In the genomic region with DNA sequence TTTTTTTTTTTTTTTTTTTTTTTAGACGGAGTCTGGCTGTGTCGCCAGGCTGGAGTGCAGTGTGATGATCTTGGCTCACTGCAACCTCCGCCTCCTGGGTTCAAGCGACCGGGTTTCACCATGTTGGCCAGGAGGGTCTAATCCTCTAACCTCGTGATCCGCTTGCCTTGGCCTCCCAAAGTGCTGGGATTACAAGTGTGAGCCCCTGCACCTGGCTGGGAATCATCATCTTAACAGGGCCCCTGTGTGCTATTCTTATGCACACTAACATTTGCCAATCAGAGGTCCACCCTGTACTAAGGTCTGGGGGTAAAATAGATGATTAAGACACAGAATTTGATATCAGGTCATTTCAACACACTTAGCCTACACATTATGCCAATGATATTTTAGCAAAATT, we compare ENCODE assay signal across 33 cellular contexts.
"Had no signal": no experiment of that assay in that cellular context is flagged by ENCODE, and none has a peak within 500 bp of the region (broad histone marks: within the 10 kb centered on the region; RNA-seq: fewer than 3 reads in every experiment).

No MANE protein-coding gene starts in this region.

- H3K4me3 ChIP-seq: ascending aorta, breast epithelium, cardiac muscle cell, colonic mucosa, dorsolateral prefrontal cortex, esophagus muscularis mucosa, gastrocnemius medialis had no signal

- H3K27ac ChIP-seq: ascending aorta, breast epithelium, cardiac muscle cell, colonic mucosa, dorsolateral prefrontal cortex, esophagus muscularis mucosa, foreskin keratinocyte, gastrocnemius medialis had no signal

- H3K27me3 ChIP-seq: ascending aorta, breast epithelium, cardiac muscle cell, colonic mucosa, dorsolateral prefrontal cortex, esophagus muscularis mucosa, foreskin keratinocyte, gastrocnemius medialis had no signal

- H3K36me3 ChIP-seq: ascending aorta, breast epithelium, cardiac muscle cell, colonic mucosa, esophagus muscularis mucosa, gastrocnemius medialis had no signal

- H3K27me3 Mint-ChIP-seq: activated CD4-positive, alpha-beta memory T cell treated with anti-CD3 and anti-CD28 coated beads, Interleukin-2, amount 10 ng/mL, durations not matched to agents 7 days and 5 days; activated CD4-positive, alpha-beta T cell treated with anti-CD3 and anti-CD28 coated beads, Interleukin-2, amount 10 ng/mL, durations not matched to agents 7 days and 5 days; activated naive CD4-positive, alpha-beta T cell treated with anti-CD3 and anti-CD28 coated beads, Interleukin-2, amount 10 ng/mL, durations not matched to agents 7 days and 5 days; activated naive CD8-positive, alpha-beta T cell treated with anti-CD3 and anti-CD28 coated beads, Interleukin-2, amount 10 ng/mL, durations not matched to agents 7 days and 5 days; activated T-cell treated with anti-CD3 and anti-CD28 coated beads, Interleukin-2, amount 50 U/mL, for 24 hours; dendritic cell treated with granulocyte-macrophage colony-stimulating factor and Interleukin-4, amounts not matched to agents 40 ng/mL and 50 ng/mL, for 4 days; T-helper 17 cell had no signal

- ATAC-seq: activated naive CD4-positive, alpha-beta T cell treated with anti-CD3 and anti-CD28 coated beads, Interleukin-2, amount 50 U/mL, for 72 hours; activated T-cell treated with anti-CD3 and anti-CD28 coated beads, Interleukin-2, amount 50 U/mL, for 72 hours; foreskin keratinocyte; gastrocnemius medialis; T-helper 17 cell had no signal

- H3K36me3 Mint-ChIP-seq: activated naive CD4-positive, alpha-beta T cell treated with anti-CD3 and anti-CD28 coated beads, Interleukin-2, amount 10 ng/mL, durations not matched to agents 7 days and 5 days; activated naive CD4-positive, alpha-beta T cell treated with anti-CD3 and anti-CD28 coated beads, Interleukin-2, amount 50 U/mL, for 72 hours; activated naive CD8-positive, alpha-beta T cell treated with anti-CD3 and anti-CD28 coated beads, Interleukin-2, amount 10 ng/mL, durations not matched to agents 7 days and 5 days; brain had no signal

- DNase-seq: activated CD4-positive, alpha-beta memory T cell treated with anti-CD3 and anti-CD28 coated beads, Interleukin-2, amount 10 ng/mL, durations not matched to agents 7 days and 5 days; activated CD4-positive, alpha-beta T cell treated with anti-CD3 and anti-CD28 coated beads for 1 hour; activated CD4-positive, alpha-beta T cell treated with anti-CD3 and anti-CD28 coated beads for 4 hours; activated CD4-positive, alpha-beta T cell treated with anti-CD3 and anti-CD28 coated beads, Interleukin-2, amount 10 ng/mL, durations not matched to agents 7 days and 5 days; activated CD4-positive, alpha-beta T cell treated with anti-CD3 and anti-CD28 coated beads, Interleukin-2, amount 50 U/mL, for 4 hours; activated CD8-positive, alpha-beta memory T cell treated with anti-CD3 and anti-CD28 coated beads, Interleukin-2, amount 50 U/mL, for 48 hours; activated gamma-delta T cell; activated naive CD4-positive, alpha-beta T cell; activated naive CD4-positive, alpha-beta T cell treated with anti-CD3 and anti-CD28 coated beads, Interleukin-2, amount 10 ng/mL, durations not matched to agents 7 days and 5 days; activated naive CD8-positive, alpha-beta T cell treated with anti-CD3 and anti-CD28 coated beads, Interleukin-2, amount 10 ng/mL, durations not matched to agents 7 days and 5 days; activated T-cell treated with anti-CD3 and anti-CD28 coated beads for 4 hours; activated T-cell treated with anti-CD3 and anti-CD28 coated beads, Interleukin-2, amount 50 U/mL, for 24 hours; activated T-cell treated with anti-CD3 and anti-CD28 coated beads, Interleukin-2, amount 50 U/mL, for 72 hours; central memory CD4-positive, alpha-beta T cell; cerebellar nuclear complex; colonic mucosa; dorsolateral prefrontal cortex; effector memory CD4-positive, alpha-beta T cell; erythroblast; foreskin keratinocyte; gastrocnemius medialis; glutamatergic neuron; T-helper 1 cell; T-helper 17 cell; T1000 had no signal

- H3K9me3 ChIP-seq: ascending aorta, breast epithelium, colonic mucosa, esophagus muscularis mucosa, gastrocnemius medialis had no signal

- H3K4me1 ChIP-seq: ascending aorta, breast epithelium, colonic mucosa, esophagus muscularis mucosa, foreskin keratinocyte, gastrocnemius medialis had no signal

- H3K4me1 Mint-ChIP-seq: activated CD4-positive, alpha-beta memory T cell treated with anti-CD3 and anti-CD28 coated beads, Interleukin-2, amount 10 ng/mL, durations not matched to agents 7 days and 5 days; activated CD4-positive, alpha-beta T cell treated with anti-CD3 and anti-CD28 coated beads, Interleukin-2, amount 10 ng/mL, durations not matched to agents 7 days and 5 days; activated naive CD4-positive, alpha-beta T cell treated with anti-CD3 and anti-CD28 coated beads, Interleukin-2, amount 10 ng/mL, durations not matched to agents 7 days and 5 days; activated naive CD8-positive, alpha-beta T cell treated with anti-CD3 and anti-CD28 coated beads, Interleukin-2, amount 10 ng/mL, durations not matched to agents 7 days and 5 days; T-helper 17 cell had no signal

- H3K4me3 Mint-ChIP-seq: activated CD4-positive, alpha-beta memory T cell treated with anti-CD3 and anti-CD28 coated beads, Interleukin-2, amount 10 ng/mL, durations not matched to agents 7 days and 5 days; activated CD4-positive, alpha-beta T cell treated with anti-CD3 and anti-CD28 coated beads, Interleukin-2, amount 10 ng/mL, durations not matched to agents 7 days and 5 days; activated naive CD4-positive, alpha-beta T cell treated with anti-CD3 and anti-CD28 coated beads, Interleukin-2, amount 10 ng/mL, durations not matched to agents 7 days and 5 days; activated naive CD8-positive, alpha-beta T cell treated with anti-CD3 and anti-CD28 coated beads, Interleukin-2, amount 10 ng/mL, durations not matched to agents 7 days and 5 days; activated T-cell treated with anti-CD3 and anti-CD28 coated beads, Interleukin-2, amount 50 U/mL, for 24 hours; activated T-cell treated with anti-CD3 and anti-CD28 coated beads, Interleukin-2, amount 50 U/mL, for 72 hours; brain; dendritic cell treated with granulocyte-macrophage colony-stimulating factor and Interleukin-4, amounts not matched to agents 40 ng/mL and 50 ng/mL, for 4 days; T-helper 17 cell; T-helper 2 cell treated with Interferon-gamma antibody and Interleukin-4, amounts not matched to agents 5 μg/mL and 100 μg/mL, for 36 hours had no signal

- H3K9me3 Mint-ChIP-seq: activated CD4-positive, alpha-beta T cell treated with anti-CD3 and anti-CD28 coated beads, Interleukin-2, amount 10 ng/mL, durations not matched to agents 7 days and 5 days; activated T-cell treated with anti-CD3 and anti-CD28 coated beads, Interleukin-2, amount 50 U/mL, for 24 hours; brain had no signal

- H3K27ac Mint-ChIP-seq: activated CD4-positive, alpha-beta memory T cell treated with anti-CD3 and anti-CD28 coated beads, Interleukin-2, amount 10 ng/mL, durations not matched to agents 7 days and 5 days; activated CD4-positive, alpha-beta T cell treated with anti-CD3 and anti-CD28 coated beads, Interleukin-2, amount 10 ng/mL, durations not matched to agents 7 days and 5 days; activated naive CD4-positive, alpha-beta T cell treated with anti-CD3 and anti-CD28 coated beads, Interleukin-2, amount 10 ng/mL, durations not matched to agents 7 days and 5 days; activated naive CD4-positive, alpha-beta T cell treated with anti-CD3 and anti-CD28 coated beads, Interleukin-2, amount 50 U/mL, for 72 hours; activated naive CD8-positive, alpha-beta T cell treated with anti-CD3 and anti-CD28 coated beads, Interleukin-2, amount 10 ng/mL, durations not matched to agents 7 days and 5 days; activated T-cell treated with anti-CD3 and anti-CD28 coated beads, Interleukin-2, amount 50 U/mL, for 24 hours; activated T-cell treated with anti-CD3 and anti-CD28 coated beads, Interleukin-2, amount 50 U/mL, for 72 hours; dendritic cell treated with granulocyte-macrophage colony-stimulating factor and Interleukin-4, amounts not matched to agents 40 ng/mL and 50 ng/mL, for 4 days; T-helper 17 cell; T-helper 2 cell treated with Interferon-gamma antibody and Interleukin-4, amounts not matched to agents 5 μg/mL and 100 μg/mL, for 36 hours had no signal
